1 cellular context compared by ENCODE assay signal in the genomic region with DNA sequence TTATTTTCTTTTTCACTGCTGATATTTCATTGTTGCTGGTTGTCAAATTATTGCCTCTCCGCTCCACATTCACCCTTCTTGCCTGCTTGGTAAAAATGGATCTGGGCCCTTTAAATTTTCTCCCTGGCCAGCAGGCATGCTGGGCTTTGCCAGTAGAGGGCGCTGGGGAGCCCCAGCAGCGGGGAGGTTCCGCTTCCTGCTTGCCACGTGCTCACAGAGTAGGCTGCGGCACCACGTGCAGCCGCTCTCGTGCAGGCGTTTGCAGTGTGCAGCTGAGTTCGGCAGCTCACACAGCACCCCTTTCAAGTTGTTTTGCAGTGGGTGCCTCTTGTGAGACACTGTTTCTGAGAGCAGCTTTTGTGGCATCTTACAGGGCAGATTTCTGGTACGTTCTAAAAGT.
TF ChIP-seq lines count a peak whose summit lies in the region.

ACTL8 (plus strand) TSS at position 214 of the 400 bp plus-strand sequence. CDS start 67,676 bp downstream, outside the sequence.

TF ChIP-seq in GM23338, 12 proteins besides CTCF, POLR2A, EP300 and RAD21:
- no peak for TF ChIP-seq ZNF462 (CRISPR knock-in tag; IDR thresholded peaks at IDR 0.05)
- no peak for TF ChIP-seq EZH2 (IDR thresholded peaks at IDR 0.05; ENCODE audit: low read depth, unreplicated experiment)
- no peak for TF ChIP-seq REST (IDR thresholded peaks at IDR 0.05; ENCODE audit: unreplicated experiment)
- no peak for TF ChIP-seq EZH2phosphoT487 (IDR thresholded peaks at IDR 0.05; ENCODE audit: unreplicated experiment)
- no peak for TF ChIP-seq NANOG (IDR thresholded peaks at IDR 0.05; ENCODE audit: borderline replicate concordance)
- TF ChIP-seq POLR2AphosphoS5 (IDR thresholded peaks at IDR 0.05; ENCODE audit: low read depth): no peak
- TF ChIP-seq ZNF114 (CRISPR knock-in tag; IDR thresholded peaks at IDR 0.05): no peak
- TF ChIP-seq CREB1 (CRISPR knock-in tag; IDR thresholded peaks at IDR 0.05; ENCODE audit: low read depth): no peak
